In genomic region chr3:186682734-186683133, GRCh38 we compare ENCODE assay signal across 35 cellular contexts. TPM values are rescaled to one million over a fixed set of nuclear protein-coding genes. Genes with fewer than 3 reads are reported as not detected.
"Had no signal": no experiment of that assay in that cellular context is flagged by ENCODE, and none has a peak within 500 bp of the region (broad histone marks: within the 10 kb centered on the region; RNA-seq: fewer than 3 reads in every experiment).

No MANE protein-coding gene starts in this region.

- H3K4me2 ChIP-seq: neural progenitor cell, smooth muscle cell had no signal

- H3K36me3 ChIP-seq: neural progenitor cell, neutrophil, pancreas, prostate gland, right atrium auricular region, spleen, suprapubic skin, tibial artery, transverse colon, upper lobe of right lung, uterus had no signal

- H3K9me3 ChIP-seq: neutrophil, pancreas, prostate gland, right atrium auricular region, suprapubic skin, testis, tibial artery, transverse colon, upper lobe of right lung, uterus had no signal

- ATAC-seq: naive thymus-derived CD4-positive, alpha-beta T cell; natural killer cell; pancreas; sciatic nerve; stimulated activated memory B cell treated with anti-CD40 and anti-IgM and Interleukin-4, amounts not matched to agents 10 μg/mL and 1 μg/mL and 100 μg/mL, for 72 hours; stimulated activated naive CD8-positive, alpha-beta T cell treated with anti-CD3 and anti-CD28 coated beads, Interleukin-15, amount 100 ng/mL, for 72 hours; stimulated activated naive CD8-positive, alpha-beta T cell treated with anti-CD3 and anti-CD28 coated beads, Interleukin-15, Interleukin-2, amounts not matched to agents 100 U/mL and 50 U/mL, for 24 hours; upper lobe of right lung had no signal

- DNase-seq: naive thymus-derived CD4-positive, alpha-beta T cell; natural killer cell; nucleus accumbens; pancreas; retina; spleen; stimulated activated CD4-positive, alpha-beta T cell treated with anti-CD3 and anti-CD28 coated beads, Interleukin-12 subunit alpha, Interleukin-12 subunit beta, amount 100 ng/mL, for 4 hours; stimulated activated CD4-positive, alpha-beta T cell treated with anti-CD3 and anti-CD28 coated beads, Interleukin-1b, Interleukin-23, amount 100 ng/mL, for 48 hours; stimulated activated CD4-positive, alpha-beta T cell treated with anti-CD3 and anti-CD28 coated beads, Interleukin-4, amount 100 ng/mL, for 1 hour; stimulated activated CD4-positive, alpha-beta T cell treated with anti-CD3 and anti-CD28 coated beads, Interleukin-4, amount 100 ng/mL, for 4 hours; stimulated activated CD8-positive, alpha-beta memory T cell treated with anti-CD3 and anti-CD28 coated beads, Interleukin-4, amount 100 ng/mL, for 48 hours; stimulated activated naive CD4-positive, alpha-beta T cell; stimulated activated naive CD8-positive, alpha-beta T cell treated with anti-CD3 and anti-CD28 coated beads, Interleukin-15, amount 100 ng/mL, for 72 hours; stimulated activated naive CD8-positive, alpha-beta T cell treated with anti-CD3 and anti-CD28 coated beads, Interleukin-15, Interleukin-2, amounts not matched to agents 100 U/mL and 50 U/mL, for 24 hours; substantia nigra; testis; tibial artery; transverse colon; upper lobe of right lung; uterus had no signal

- H2AFZ ChIP-seq: neural progenitor cell had no signal

- FAIRE-seq: pancreas had no signal

- H3K9ac ChIP-seq: neural progenitor cell had no signal

- H3K4me3 ChIP-seq: neural progenitor cell, pancreas, prostate gland, right atrium auricular region, skin epidermis, smooth muscle cell, spleen, suprapubic skin, testis, tibial artery, transverse colon, upper lobe of right lung, uterus had no signal

- H3K27ac ChIP-seq: neural progenitor cell, neutrophil, pancreas, prostate gland, right atrium auricular region, skin epidermis, spleen, suprapubic skin, testis, tibial artery, transverse colon, upper lobe of right lung, uterus had no signal

- H3K4me1 ChIP-seq: pancreas, prostate gland, right atrium auricular region, spleen, testis, tibial artery, transverse colon, upper lobe of right lung, uterus had no signal

- H3K27me3 ChIP-seq: neural progenitor cell, pancreas, right atrium auricular region, suprapubic skin, testis, upper lobe of right lung, uterus had no signal

RNA-seq across cellular contexts. Expression of gene HRG, which starts 16.9 kb away (rescaled TPM):
- total RNA-seq: naive thymus-derived CD4-positive, alpha-beta T cell; natural killer cell; omental fat pad; osteocyte; posterior vena cava; prostate gland; pulmonary artery endothelial cell; right atrium auricular region; sciatic nerve; smooth muscle cell; spleen; testis; transverse colon; upper lobe of right lung; urinary bladder; uterus had no signal
- polyA plus RNA-seq: naive thymus-derived CD4-positive, alpha-beta T cell; neural cell; pancreas; smooth muscle cell; spleen had no signal

RNA-seq across cellular contexts. Expression of gene KNG1, which starts 34.4 kb away (rescaled TPM):
- total RNA-seq: naive thymus-derived CD4-positive, alpha-beta T cell; natural killer cell; osteocyte; pulmonary artery endothelial cell; sciatic nerve; smooth muscle cell; urinary bladder; uterus had no signal
- polyA plus RNA-seq: naive thymus-derived CD4-positive, alpha-beta T cell; neural cell; smooth muscle cell; spleen had no signal

RNA-seq across cellular contexts. Expression of gene FETUB, which starts 42.5 kb away (rescaled TPM):
- total RNA-seq: naive thymus-derived CD4-positive, alpha-beta T cell; natural killer cell; omental fat pad; osteocyte; pancreas; prostate gland; pulmonary artery endothelial cell; right atrium auricular region; sciatic nerve; spleen; transverse colon; upper lobe of right lung; urinary bladder; uterus had no signal
- polyA plus RNA-seq: naive thymus-derived CD4-positive, alpha-beta T cell; neural cell; pancreas; smooth muscle cell; spleen; urinary bladder had no signal
